In genomic region chr11:9490376-9490775, GRCh38 we compare ENCODE assay signal across 1 cellular context.
TF ChIP-seq lines count a peak whose summit lies in the region.

No MANE protein-coding gene starts in this region.

TF ChIP-seq in HepG2, 621 proteins besides CTCF, POLR2A, EP300 and RAD21 (continued from another document):
- TF ChIP-seq, protein P1, sequence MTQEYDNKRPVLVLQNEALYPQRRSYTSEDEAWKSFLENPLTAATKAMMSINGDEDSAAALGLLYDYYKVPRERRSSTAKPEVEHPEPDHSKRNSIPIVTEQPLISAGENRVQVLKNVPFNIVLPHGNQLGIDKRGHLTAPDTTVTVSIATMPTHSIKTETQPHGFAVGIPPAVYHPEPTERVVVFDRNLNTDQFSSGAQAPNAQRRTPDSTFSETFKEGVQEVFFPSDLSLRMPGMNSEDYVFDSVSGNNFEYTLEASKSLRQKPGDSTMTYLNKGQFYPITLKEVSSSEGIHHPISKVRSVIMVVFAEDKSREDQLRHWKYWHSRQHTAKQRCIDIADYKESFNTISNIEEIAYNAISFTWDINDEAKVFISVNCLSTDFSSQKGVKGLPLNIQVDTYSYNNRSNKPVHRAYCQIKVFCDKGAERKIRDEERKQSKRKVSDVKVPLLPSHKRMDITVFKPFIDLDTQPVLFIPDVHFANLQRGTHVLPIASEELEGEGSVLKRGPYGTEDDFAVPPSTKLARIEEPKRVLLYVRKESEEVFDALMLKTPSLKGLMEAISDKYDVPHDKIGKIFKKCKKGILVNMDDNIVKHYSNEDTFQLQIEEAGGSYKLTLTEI (CRISPR knock-in tag; conservative IDR thresholded peaks at IDR 0.05): no peak
- TF ChIP-seq SMAD3 (CRISPR knock-in tag; IDR thresholded peaks at IDR 0.05) (no peak), ZNF414 (CRISPR knock-in tag; IDR thresholded peaks at IDR 0.05) (no peak), BCLAF1 (IDR thresholded peaks at IDR 0.05) (no peak), POLR2G (IDR thresholded peaks at IDR 0.05; ENCODE audit: low read depth, low read length) (no peak), PRMT3 (CRISPR knock-in tag; IDR thresholded peaks at IDR 0.05; ENCODE audit: borderline replicate concordance, low read depth) (no peak), MAFG (CRISPR knock-in tag; IDR thresholded peaks at IDR 0.05) (no peak), ZNF274 (CRISPR knock-in tag; IDR thresholded peaks at IDR 0.05) (no peak), ZSCAN29 (CRISPR knock-in tag; conservative IDR thresholded peaks at IDR 0.05) (no peak), PATZ1 (CRISPR knock-in tag; IDR thresholded peaks at IDR 0.05) (no peak)
- TF ChIP-seq, protein P2, sequence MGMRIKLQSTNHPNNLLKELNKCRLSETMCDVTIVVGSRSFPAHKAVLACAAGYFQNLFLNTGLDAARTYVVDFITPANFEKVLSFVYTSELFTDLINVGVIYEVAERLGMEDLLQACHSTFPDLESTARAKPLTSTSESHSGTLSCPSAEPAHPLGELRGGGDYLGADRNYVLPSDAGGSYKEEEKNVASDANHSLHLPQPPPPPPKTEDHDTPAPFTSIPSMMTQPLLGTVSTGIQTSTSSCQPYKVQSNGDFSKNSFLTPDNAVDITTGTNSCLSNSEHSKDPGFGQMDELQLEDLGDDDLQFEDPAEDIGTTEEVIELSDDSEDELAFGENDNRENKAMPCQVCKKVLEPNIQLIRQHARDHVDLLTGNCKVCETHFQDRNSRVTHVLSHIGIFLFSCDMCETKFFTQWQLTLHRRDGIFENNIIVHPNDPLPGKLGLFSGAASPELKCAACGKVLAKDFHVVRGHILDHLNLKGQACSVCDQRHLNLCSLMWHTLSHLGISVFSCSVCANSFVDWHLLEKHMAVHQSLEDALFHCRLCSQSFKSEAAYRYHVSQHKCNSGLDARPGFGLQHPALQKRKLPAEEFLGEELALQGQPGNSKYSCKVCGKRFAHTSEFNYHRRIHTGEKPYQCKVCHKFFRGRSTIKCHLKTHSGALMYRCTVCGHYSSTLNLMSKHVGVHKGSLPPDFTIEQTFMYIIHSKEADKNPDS (CRISPR knock-in tag; IDR thresholded peaks at IDR 0.05): no peak
- TF ChIP-seq, protein P3, sequence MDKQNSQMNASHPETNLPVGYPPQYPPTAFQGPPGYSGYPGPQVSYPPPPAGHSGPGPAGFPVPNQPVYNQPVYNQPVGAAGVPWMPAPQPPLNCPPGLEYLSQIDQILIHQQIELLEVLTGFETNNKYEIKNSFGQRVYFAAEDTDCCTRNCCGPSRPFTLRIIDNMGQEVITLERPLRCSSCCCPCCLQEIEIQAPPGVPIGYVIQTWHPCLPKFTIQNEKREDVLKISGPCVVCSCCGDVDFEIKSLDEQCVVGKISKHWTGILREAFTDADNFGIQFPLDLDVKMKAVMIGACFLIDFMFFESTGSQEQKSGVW (CRISPR knock-in tag; IDR thresholded peaks at IDR 0.05; ENCODE audit: borderline replicate concordance): no peak
TF ChIP-seq in HepG2: peak in this region for 0.
